Comparison of ENCODE assay signal across 8 cellular contexts in the genomic region with DNA sequence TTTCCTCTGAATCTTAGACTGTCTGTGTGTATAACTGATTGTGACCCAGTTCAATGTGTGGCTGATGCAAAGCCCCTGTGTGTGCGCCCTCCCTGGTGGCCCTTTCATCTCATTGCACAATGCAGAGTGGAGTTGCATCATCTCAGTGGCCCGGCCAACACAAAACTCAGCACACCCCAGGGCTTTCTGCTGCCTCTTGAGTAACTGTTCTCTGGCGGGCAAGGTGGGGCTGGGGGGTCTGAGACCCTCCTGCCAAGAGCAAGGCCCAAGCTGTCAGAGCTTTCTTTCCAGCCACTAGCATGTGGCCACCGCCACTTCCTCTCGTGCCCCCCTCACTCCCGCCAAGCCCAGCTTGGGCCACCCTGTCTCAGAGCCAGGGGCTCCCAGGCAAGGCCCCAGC.
A peak's percentile ranks its signal among the peaks of the same experiment; 100 is the strongest.
DNase-seq lines count a peak whose midpoint lies in the region; ATAC-seq and TF ChIP-seq lines count a peak whose summit lies in the region.

No MANE protein-coding gene starts in this region.

- peak; percentile 15 for TF ChIP-seq CTCF in astrocyte of the spinal cord (IDR thresholded peaks at IDR 0.05; ENCODE audit: low read depth, low read length)

- H3K4me3 Mint-ChIP-seq in T-cell = no peak overlapping the region

- DNase-seq in ACHN (peak; percentile 14), HuH-7 (ENCODE audit: low spot score) (peak; percentile 67), astrocyte of the spinal cord (ENCODE audit: low read depth, low spot score) (peak; percentile 60), left lobe of liver (ENCODE audit: low spot score) (peak; percentile 86), HK-2 (ENCODE audit: unreplicated experiment) (no peak), T-cell (no peak)
- no peak for DNase-seq in activated CD8-positive, alpha-beta memory T cell treated with anti-CD3 and anti-CD28 coated beads, Interleukin-2, amount 50 U/mL, for 48 hours

- no peaks in the 10 kb centered on the region for H3K9me3 Mint-ChIP-seq in T-cell

- no peak overlapping the region for H3K27ac Mint-ChIP-seq in T-cell

- H3K36me3 Mint-ChIP-seq in T-cell = no peaks in the 10 kb centered on the region

- H3K4me3 ChIP-seq in astrocyte of the spinal cord (ENCODE audit: low read depth, low read length) = no peak overlapping the region

- peaks cover 11 to 24% of the 10 kb centered on the region in 2 donors for H3K27me3 Mint-ChIP-seq in T-cell

- ATAC-seq in left lobe of liver (peak; percentile 74), GM19328 (IDR thresholded peaks at IDR 0.05; ENCODE audit: unreplicated experiment) (no peak), T-cell (replicated peaks in 1 of 4) (no peak)

- H3K4me1 Mint-ChIP-seq in T-cell = no peaks in the 10 kb centered on the region

- POLR2A ChIA-PET in T-cell (lab: Charles Lee) = no interaction called here

- in situ Hi-C loops in ACHN (cut with HindIII; ENCODE audit: low pct_ligation_motif_present, low pct_unique_long_range_greater_than_20kb, low sequenced_read_pairs) = no loop called here
- in situ Hi-C loops in astrocyte of the spinal cord (cut with HindIII; ENCODE audit: low sequenced_read_pairs) = no loop called here

- CTCF ChIA-PET in T-cell (lab: Charles Lee) = no interaction called here

Comparison
In these comparisons a context has a peak if more than half of its experiments do, and no peak if none do; other contexts are left out.
1. DNase-seq: peak in ACHN (single experiment), HuH-7 (single experiment), astrocyte of the spinal cord (single experiment) and left lobe of liver (single experiment); none in activated CD8-positive, alpha-beta memory T cell treated with anti-CD3 and anti-CD28 coated beads, Interleukin-2, amount 50 U/mL, for 48 hours (single experiment), HK-2 (single experiment) and T-cell (0 of 34).